In the genomic region with DNA sequence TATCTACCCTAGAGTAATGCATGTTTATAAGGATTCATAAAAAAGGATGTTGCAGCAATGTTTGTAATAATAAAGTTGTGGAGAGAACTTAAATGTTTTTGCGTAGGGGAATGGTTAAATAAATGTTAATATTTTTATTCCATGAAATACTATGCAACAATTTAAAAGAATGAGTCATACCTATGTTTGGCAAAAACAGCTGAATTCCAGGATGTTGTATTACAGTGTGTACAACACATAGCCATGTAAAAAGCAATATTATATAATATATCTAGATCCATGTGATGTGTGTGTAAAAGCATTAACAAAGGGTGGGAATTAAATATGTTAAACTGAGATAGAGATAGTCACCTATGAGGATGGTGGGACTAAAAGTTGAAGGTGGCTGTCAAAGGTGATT, we compare ENCODE assay signal across 15 cellular contexts. TPM values are rescaled to one million over a fixed set of nuclear protein-coding genes. Genes with fewer than 3 reads are reported as not detected.
DNase-seq lines count a peak whose midpoint lies in the region; ATAC-seq and TF ChIP-seq lines count a peak whose summit lies in the region.
"Had no signal": no experiment of that assay in that cellular context is flagged by ENCODE, and none has a peak within 500 bp of the region (broad histone marks: within the 10 kb centered on the region; RNA-seq: fewer than 3 reads in every experiment).

No MANE protein-coding gene starts in this region.

- H3K27ac ChIP-seq in GM23248 (no peak overlapping the region), PC-3 (ENCODE audit: low read length) (no peak overlapping the region), breast epithelium (no peak overlapping the region)
- no peak overlapping the region for H3K27ac ChIP-seq in CD8-positive, alpha-beta T cell (ENCODE audit: low read depth, low read length)

- DNase-seq in GM23248 = peak; percentile 10
- peak; percentile 19 for DNase-seq in PC-3
- peak; percentile 16 for DNase-seq in fibroblast of mammary gland (ENCODE audit: low read depth)
- no peak for DNase-seq in stimulated activated naive CD4-positive, alpha-beta T cell treated with Interleukin-2 at 50 U/mL for 16 hours (lab: John Stamatoyannopoulos, UW)
- no peak for DNase-seq in breast epithelium (ENCODE audit: low spot score in 2 of 2)
- DNase-seq in CD8-positive, alpha-beta T cell = no peak
- DNase-seq: C1 segment of cervical spinal cord; Caco-2; CD4-positive, CD25-positive, alpha-beta regulatory T cell; KG1 had no signal

- no peaks in the 10 kb centered on the region for H3K27me3 Mint-ChIP-seq in CD8-positive, alpha-beta T cell (ENCODE audit: low read depth)
- H3K27me3 Mint-ChIP-seq: IgD-negative memory B cell had no signal

- BruUV-seq in PC-3 (replicated peaks; lab: Mats Ljungman, UMichigan) = no TSS peak

- peak; percentile 66 for ATAC-seq in PC-3
- no peak for ATAC-seq in HG02852 (IDR thresholded peaks at IDR 0.05; ENCODE audit: unreplicated experiment)
- no peak for ATAC-seq in CD8-positive, alpha-beta T cell
- ATAC-seq: GM23338, HepG2 had no signal

- H3K4me1 ChIP-seq in GM23248 (ENCODE audit: insufficient read depth) (no peaks in the 10 kb centered on the region), PC-3 (ENCODE audit: insufficient read depth, low read length) (no peaks in the 10 kb centered on the region), breast epithelium (no peaks in the 10 kb centered on the region)
- no peaks in the 10 kb centered on the region for H3K4me1 ChIP-seq in CD8-positive, alpha-beta T cell (ENCODE audit: insufficient read depth, low read length)
- H3K4me1 ChIP-seq: Caco-2 had no signal

- H2AFZ ChIP-seq in GM23248 = no peak overlapping the region
- H2AFZ ChIP-seq in PC-3 (ENCODE audit: low read length) = no peak overlapping the region
- H2AFZ ChIP-seq: GM23338 had no signal

- H3K9me2 ChIP-seq in GM23248 (ENCODE audit: insufficient read depth) (no peaks in the 10 kb centered on the region), PC-3 (replicated peaks; ENCODE audit: low read length) (no peaks in the 10 kb centered on the region)

- no peak overlapping the region for H3K4me3 Mint-ChIP-seq in CD8-positive, alpha-beta T cell
- H3K4me3 Mint-ChIP-seq: B cell; CD4-positive, CD25-positive, alpha-beta regulatory T cell; GM23338; IgD-negative memory B cell had no signal

- TF ChIP-seq POLR2A in breast epithelium (IDR thresholded peaks at IDR 0.05) = no peak

- H3K79me2 ChIP-seq in GM23248 (ENCODE audit: insufficient read depth) (no peaks in the 10 kb centered on the region), PC-3 (ENCODE audit: low read length) (no peaks in the 10 kb centered on the region)

- H3K4me2 ChIP-seq in GM23248 (ENCODE audit: unreplicated experiment) (no peak overlapping the region), PC-3 (ENCODE audit: low read length) (no peak overlapping the region)
- H3K4me2 ChIP-seq: GM23338 had no signal

- WGBS in GM23248 (ENCODE audit: low coverage in 1 of 2, low lambda C conversion rate in 2 of 2, missing lambda C conversion rate in 2 of 2), 2 experiments = 75 to 76% methylated on average over 1 of the region's 1 CpG

- H3F3A ChIP-seq in GM23248 (ENCODE audit: insufficient read depth) (no peaks in the 10 kb centered on the region), PC-3 (ENCODE audit: low read length, unreplicated experiment) (no peaks in the 10 kb centered on the region)

- no peak overlapping the region for H3K27ac Mint-ChIP-seq in CD8-positive, alpha-beta T cell
- H3K27ac Mint-ChIP-seq: B cell; CD4-positive, CD25-positive, alpha-beta regulatory T cell; GM23338; IgD-negative memory B cell had no signal

- CTCF ChIA-PET in PC-3 (lab: Charles Lee) = no interaction called here
- CTCF ChIA-PET in CD8-positive, alpha-beta T cell (lab: Charles Lee) = no interaction called here

- H3K36me3 Mint-ChIP-seq in CD8-positive, alpha-beta T cell = no peaks in the 10 kb centered on the region
- H3K36me3 Mint-ChIP-seq: CD4-positive, CD25-positive, alpha-beta regulatory T cell; IgD-negative memory B cell had no signal

- H3K9me3 ChIP-seq in GM23248 (ENCODE audit: low read depth) (no peaks in the 10 kb centered on the region), PC-3 (ENCODE audit: low read length) (no peaks in the 10 kb centered on the region), breast epithelium (no peaks in the 10 kb centered on the region)
- H3K9me3 ChIP-seq in CD8-positive, alpha-beta T cell (ENCODE audit: low read length) = no peaks in the 10 kb centered on the region
- H3K9me3 ChIP-seq: Caco-2 had no signal

- POLR2A ChIA-PET in PC-3 (lab: Charles Lee; ENCODE audit: unreplicated experiment) = interaction anchor here (0.6 kb wide), 1 partner anchor 441 kb away, joined by 6 read pairs; no protein-coding TSS in a partner anchor
- POLR2A ChIA-PET in CD8-positive, alpha-beta T cell (lab: Charles Lee) = no interaction called here

- TF ChIP-seq CTCF in PC-3 (conservative IDR thresholded peaks at IDR 0.05; ENCODE audit: low read depth, low read length) = no peak
- TF ChIP-seq CTCF in fibroblast of mammary gland (conservative IDR thresholded peaks at IDR 0.05; ENCODE audit: control insufficient read depth, insufficient read depth, low read depth, low read length) = no peak
- TF ChIP-seq CTCF in breast epithelium (IDR thresholded peaks at IDR 0.05) = no peak
- no peak for TF ChIP-seq CTCF in CD8-positive, alpha-beta T cell (IDR thresholded peaks at IDR 0.05)

- peaks cover 2% of the 10 kb centered on the region for H3K9me3 Mint-ChIP-seq in CD8-positive, alpha-beta T cell

- intact Hi-C loops in PC-3 (cut with micrococcal nuclease) = no loop called here
- intact Hi-C loops in breast epithelium (cut with DNase I; ENCODE audit: low total_unique reads) = no loop called here
- intact Hi-C loops in CD8-positive, alpha-beta T cell (cut with DNase I, micrococcal nuclease) = no loop called here

- no peaks in the 10 kb centered on the region for H3K27me3 ChIP-seq in GM23248 (replicated peaks; ENCODE audit: insufficient read depth)
- no peaks in the 10 kb centered on the region for H3K27me3 ChIP-seq in PC-3 (ENCODE audit: low read length)
- no peaks in the 10 kb centered on the region for H3K27me3 ChIP-seq in breast epithelium
- no peaks in the 10 kb centered on the region for H3K27me3 ChIP-seq in CD8-positive, alpha-beta T cell (ENCODE audit: insufficient read depth, low read length)

- no peaks in the 10 kb centered on the region for H3K36me3 ChIP-seq in GM23248 (ENCODE audit: low read depth)
- no peaks in the 10 kb centered on the region for H3K36me3 ChIP-seq in PC-3 (ENCODE audit: low read depth, low read length)
- no peaks in the 10 kb centered on the region for H3K36me3 ChIP-seq in breast epithelium
- H3K36me3 ChIP-seq in CD8-positive, alpha-beta T cell (ENCODE audit: insufficient read depth, low read length) = no peaks in the 10 kb centered on the region

- in situ Hi-C loops in GM23248 (cut with MboI) = no loop called here

- H3K4me1 Mint-ChIP-seq in CD8-positive, alpha-beta T cell (ENCODE audit: low read depth) = no peaks in the 10 kb centered on the region
- H3K4me1 Mint-ChIP-seq: B cell; CD4-positive, CD25-positive, alpha-beta regulatory T cell; GM23338; IgD-negative memory B cell had no signal

- H3K9ac ChIP-seq in GM23248 = no peak overlapping the region
- no peak overlapping the region for H3K9ac ChIP-seq in PC-3 (ENCODE audit: low read length)

- H4K20me1 ChIP-seq in GM23248 (ENCODE audit: insufficient read depth) (no peaks in the 10 kb centered on the region), PC-3 (ENCODE audit: low read length) (no peaks in the 10 kb centered on the region)

- H3K4me3 ChIP-seq in GM23248 (no peak overlapping the region), PC-3 (ENCODE audit: low read length) (no peak overlapping the region), fibroblast of mammary gland (ENCODE audit: control insufficient read depth, low read depth, low read length) (no peak overlapping the region), breast epithelium (no peak overlapping the region)
- no peak overlapping the region for H3K4me3 ChIP-seq in CD8-positive, alpha-beta T cell (ENCODE audit: low read depth, low read length)
- H3K4me3 ChIP-seq: GM23338 had no signal

RNA-seq across cellular contexts. Expression of a gene that starts 21.1 kb away (rescaled TPM):
- total RNA-seq in GM23248 (2014; rRNA removed; shearing (Covaris generic)) = 1.3 TPM in 1 of 2 replicates, not detected in the other
- 0.40 and 0.77 TPM in 2 replicates for polyA plus RNA-seq in GM23248 (2016; fragmentation: Nextera tagmentation; extraction: Ambion mirVana)
- 22.4 and 28.0 TPM in 2 replicates for total RNA-seq in PC-3 (2014; rRNA removed)
- total RNA-seq in breast epithelium = 10 to 100 TPM in 2 of 3 donors, 1 to 10 TPM in 1; 1.6 to 33.5 (median 22.3) TPM
- total RNA-seq in CD8-positive, alpha-beta T cell = under 1 TPM in 1 of 2 experiments, not detected in 1; 0.54 TPM
- polyA plus RNA-seq: IgD-negative memory B cell had no signal

Comparison
In these comparisons a context has a peak if more than half of its experiments do, and no peak if none do; other contexts are left out.
1. DNase-seq: peak in GM23248 (single experiment), PC-3 (single experiment) and fibroblast of mammary gland (single experiment); none in stimulated activated naive CD4-positive, alpha-beta T cell treated with Interleukin-2 at 50 U/mL for 16 hours (single experiment), breast epithelium (0 of 2) and CD8-positive, alpha-beta T cell (0 of 7).